Comparison of ENCODE assay signal across 10 cellular contexts in genomic region chr11:114440971-114441810, GRCh38. TPM values are rescaled to one million over a fixed set of nuclear protein-coding genes. Genes with fewer than 3 reads are reported as not detected.
DNase-seq lines count a peak whose midpoint lies in the region; ATAC-seq and TF ChIP-seq lines count a peak whose summit lies in the region.
"Had no signal": no experiment of that assay in that cellular context is flagged by ENCODE, and none has a peak within 500 bp of the region (broad histone marks: within the 10 kb centered on the region; RNA-seq: fewer than 3 reads in every experiment).

No MANE protein-coding gene starts in this region.

- H3K4me2 ChIP-seq in KMS-11, result peak overlapping the region; percentile 77; the same call in 1 of the 2 replicates

- POLR2A ChIA-PET in CD8-positive, alpha-beta T cell (lab: Charles Lee), result no interaction called here

- intact Hi-C loops in CD8-positive, alpha-beta T cell (cut with DNase I, micrococcal nuclease), result loop anchor here in 1 of 2 experiments (10.0 kb wide), 1 partner anchor 566 kb away; the partner anchor contains the start of gene USP28

- ATAC-seq in CD8-positive, alpha-beta T cell, result no peak
- ATAC-seq: mucosa of descending colon had no signal

- no peak overlapping the region for H3K27ac Mint-ChIP-seq in CD8-positive, alpha-beta T cell

- peaks cover 30% of the 10 kb centered on the region for H3K4me1 Mint-ChIP-seq in CD8-positive, alpha-beta T cell (ENCODE audit: low read depth)

- TF ChIP-seq CTCF in CD8-positive, alpha-beta T cell (IDR thresholded peaks at IDR 0.05), result no peak
- no peak for TF ChIP-seq CTCF in KMS-11 (conservative IDR thresholded peaks at IDR 0.05; ENCODE audit: low read depth, low read length)

- H4K20me1 ChIP-seq in KMS-11 (ENCODE audit: insufficient read depth), result no peaks in the 10 kb centered on the region

- H3K27me3 Mint-ChIP-seq in CD8-positive, alpha-beta T cell (ENCODE audit: low read depth), result no peaks in the 10 kb centered on the region

- DNase-seq in CD8-positive, alpha-beta T cell, result no peak
- DNase-seq in adipocyte (ENCODE audit: low read depth) (peak; percentile 48), myocyte (ENCODE audit: low read depth) (peak; percentile 15), GOT3 (lab: John Stamatoyannopoulos, UW) (no peak), retina (no peak), germinal center (ENCODE audit: low spot score) (no peak)
- DNase-seq in effector CD4-positive, alpha-beta T cell, result no peak
- DNase-seq: KG1, mucosa of descending colon had no signal

- no peaks in the 10 kb centered on the region for H3K9me3 Mint-ChIP-seq in CD8-positive, alpha-beta T cell

- peaks cover 30% of the 10 kb centered on the region; the same call in 1 of the 2 replicates for H3K79me2 ChIP-seq in KMS-11 (ENCODE audit: insufficient read depth, low read depth)

- no peak overlapping the region for H2AFZ ChIP-seq in KMS-11 (ENCODE audit: low read depth)

- no peaks in the 10 kb centered on the region for H3K9me3 ChIP-seq in CD8-positive, alpha-beta T cell (ENCODE audit: low read length)
- no peaks in the 10 kb centered on the region for H3K9me3 ChIP-seq in adipocyte (ENCODE audit: control insufficient read depth, low read length)
- H3K9me3 ChIP-seq: mucosa of descending colon had no signal

- H3K9ac ChIP-seq in KMS-11, result no peak overlapping the region
- H3K9ac ChIP-seq in adipocyte (ENCODE audit: low read length), result peak overlapping the region; percentile 95

- H3K36me3 ChIP-seq in CD8-positive, alpha-beta T cell (ENCODE audit: insufficient read depth, low read length), result no peaks in the 10 kb centered on the region
- H3K36me3 ChIP-seq in KMS-11 (ENCODE audit: insufficient read depth) (no peaks in the 10 kb centered on the region), adipocyte (ENCODE audit: control insufficient read depth, insufficient read depth, low read length, severe bottlenecking) (peaks cover 26% of the 10 kb centered on the region)

- no peak overlapping the region for H3K27ac ChIP-seq in CD8-positive, alpha-beta T cell (ENCODE audit: low read depth, low read length)
- H3K27ac ChIP-seq in KMS-11, result no peak overlapping the region

- peaks cover 16% of the 10 kb centered on the region for H3K4me1 ChIP-seq in CD8-positive, alpha-beta T cell (ENCODE audit: insufficient read depth, low read length)
- H3K4me1 ChIP-seq in KMS-11 (ENCODE audit: low read depth, poor library complexity, severe bottlenecking) (peaks cover 28% of the 10 kb centered on the region), adipocyte (ENCODE audit: control insufficient read depth, insufficient read depth, low read length) (peaks cover 38% of the 10 kb centered on the region)

- H3K4me3 ChIP-seq in CD8-positive, alpha-beta T cell (ENCODE audit: low read depth, low read length), result no peak overlapping the region
- no peak overlapping the region for H3K4me3 ChIP-seq in KMS-11 (IDR thresholded peaks at IDR 0.05; ENCODE audit: insufficient read depth, low read depth, low read length)
- peak overlapping the region; percentile 93 for H3K4me3 ChIP-seq in adipocyte (ENCODE audit: low read length)
- H3K4me3 ChIP-seq: mucosa of descending colon had no signal

- H3K36me3 Mint-ChIP-seq in CD8-positive, alpha-beta T cell, result peaks cover 32% of the 10 kb centered on the region

- H3K27me3 ChIP-seq in CD8-positive, alpha-beta T cell (ENCODE audit: insufficient read depth, low read length), result no peaks in the 10 kb centered on the region
- H3K27me3 ChIP-seq in KMS-11 (ENCODE audit: insufficient read depth, low read depth) (no peaks in the 10 kb centered on the region), adipocyte (replicated peaks; ENCODE audit: control insufficient read depth, insufficient read depth, low read length) (no peaks in the 10 kb centered on the region)

- peak overlapping the region; percentile 21 for H3K4me3 Mint-ChIP-seq in CD8-positive, alpha-beta T cell

- CTCF ChIA-PET in CD8-positive, alpha-beta T cell (lab: Charles Lee), result interaction anchor here (0.8 kb wide), 1 partner anchor 9 kb away, joined by 3 read pairs; no protein-coding TSS in a partner anchor

RNA-seq across cellular contexts. Expression of gene REXO2, which starts 1.9 kb away (rescaled TPM):
- total RNA-seq in CD8-positive, alpha-beta T cell, result 10 to 100 TPM; 18.8 to 19.9 TPM
- 87.5 and 98.0 TPM in 2 replicates for total RNA-seq in myocyte
- 177 TPM for polyA plus RNA-seq in myocyte (2012)

RNA-seq across cellular contexts. Expression of gene RBM7, which starts 40.7 kb away (rescaled TPM):
- 10 to 100 TPM; 72.7 to 75.3 TPM for total RNA-seq in CD8-positive, alpha-beta T cell
- 15.9 and 19.1 TPM in 2 replicates for total RNA-seq in myocyte
- polyA plus RNA-seq in myocyte (2012), result 20.0 TPM

RNA-seq across cellular contexts. Expression of gene C11orf71, which starts 40.9 kb away (rescaled TPM):
- total RNA-seq in CD8-positive, alpha-beta T cell, result 1 to 10 TPM; 6.3 to 8.8 TPM
- 3.4 and 5.1 TPM in 2 replicates for total RNA-seq in myocyte
- polyA plus RNA-seq in myocyte (2012), result 3.1 TPM

Comparison
In these comparisons a context has a peak if more than half of its experiments do, and no peak if none do; other contexts are left out.
1. DNase-seq: peak in adipocyte (single experiment) and myocyte (single experiment); none in CD8-positive, alpha-beta T cell (0 of 7), GOT3 (single experiment), retina (single experiment), effector CD4-positive, alpha-beta T cell (single experiment) and germinal center (single experiment).